ENCODE assay signal across 10 cellular contexts in genomic region chr1:184506501-184506900, GRCh38.
A peak's percentile ranks its signal among the peaks of the same experiment; 100 is the strongest.
DNase-seq lines count a peak whose midpoint lies in the region; ATAC-seq, FAIRE-seq and TF ChIP-seq lines count a peak whose summit lies in the region.
"Had no signal": no experiment of that assay in that cellular context is flagged by ENCODE, and none has a peak within 500 bp of the region (broad histone marks: within the 10 kb centered on the region; RNA-seq: fewer than 3 reads in every experiment).

No MANE protein-coding gene starts in this region.

- CTCF ChIA-PET in A549 (lab: Yijun Ruan, JAX), result no interaction called here

- intact Hi-C loops in psoas muscle (cut with DNase I), result no loop called here

- H3K4me1 ChIP-seq in A549, result peaks cover 18% of the 10 kb centered on the region
- H3K4me1 ChIP-seq in psoas muscle, result peaks cover 67% of the 10 kb centered on the region
- H3K4me1 ChIP-seq: BLaER1 had no signal

- no peak overlapping the region for H3K4me3 ChIP-seq in A549
- no peak overlapping the region for H3K4me3 ChIP-seq in psoas muscle
- H3K4me3 ChIP-seq: BLaER1 had no signal

- TF ChIP-seq CTCF in A549 (IDR thresholded peaks at IDR 0.05) (no peak), D721Med (IDR thresholded peaks at IDR 0.05; ENCODE audit: insufficient read depth, missing control alignments) (no peak), psoas muscle (IDR thresholded peaks at IDR 0.05) (no peak)

- no peak for TF ChIP-seq POLR2A in A549 (IDR thresholded peaks at IDR 0.05; ENCODE audit: low read length)

- no peak for TF ChIP-seq RAD21 in A549 (conservative IDR thresholded peaks at IDR 0.05 in 1 of 2, IDR thresholded peaks at IDR 0.05 in 1 of 2)

- no peak for TF ChIP-seq EP300 in A549 (IDR thresholded peaks at IDR 0.05)

- POLR2A ChIA-PET in A549 (lab: Yijun Ruan, JAX), result no interaction called here

- DNase-seq in A549 (ENCODE audit: low read depth in 1 of 2, low spot score in 1 of 2) (no peak), D721Med (ENCODE audit: insufficient read length, low spot score) (no peak), dermis microvascular lymphatic vessel endothelial cell (ENCODE audit: low read depth in 2 of 2) (peak; percentile 36 to 72), psoas muscle (no peak), HCEC 1CT (no peak), superior temporal gyrus (ENCODE audit: extremely low spot score) (no peak)
- DNase-seq: AML-193; CD8-positive, alpha-beta memory T cell; DMS 273 treated with DMSO at 0.1 percent for 48 hours had no signal

- WGBS in A549 (ENCODE audit: missing lambda C conversion rate), result 84% methylated on average over 3 of the region's 3 CpGs
- WGBS in psoas muscle, 3 donors, result 61 to 67% (median 62%) methylated on average over 3 of the region's 3 CpGs

- no peaks in the 10 kb centered on the region for H3K27me3 ChIP-seq in psoas muscle (ENCODE audit: insufficient read depth in 3 of 3, low read length in 2 of 3)
- H3K27me3 ChIP-seq: BLaER1 had no signal

- no peak overlapping the region for H3K4me2 ChIP-seq in A549
- H3K4me2 ChIP-seq: BLaER1 had no signal

- no peak overlapping the region for H3K27ac ChIP-seq in A549
- H3K27ac ChIP-seq in psoas muscle, result peak overlapping the region; percentile 88
- H3K27ac ChIP-seq: BLaER1 had no signal

- peak; percentile 39 for FAIRE-seq in A549 (lab: Jason Lieb, UNC)
- peak; percentile 29 for FAIRE-seq in D721Med (lab: Jason Lieb, UNC)

- ATAC-seq in A549 (no peak), psoas muscle (no peak)

- no peaks in the 10 kb centered on the region for H3K9me3 ChIP-seq in A549
- H3K9me3 ChIP-seq in psoas muscle, result no peaks in the 10 kb centered on the region
- H3K9me3 ChIP-seq: BLaER1 had no signal

- H3K36me3 ChIP-seq in psoas muscle (ENCODE audit: insufficient read depth in 1 of 2, low read depth in 1 of 2), result peaks cover 3 to 22% of the 10 kb centered on the region in 2 donors
- H3K36me3 ChIP-seq: BLaER1 had no signal

TF ChIP-seq in A549, 52 proteins besides CTCF, POLR2A, EP300 and RAD21:
- TF ChIP-seq HOXB5 (CRISPR knock-in tag; IDR thresholded peaks at IDR 0.05) (no peak), RNF2 (IDR thresholded peaks at IDR 0.05; ENCODE audit: borderline replicate concordance, low read depth) (no peak), BHLHE40 (IDR thresholded peaks at IDR 0.05; ENCODE audit: low read depth, low read length) (no peak), JUN (IDR thresholded peaks at IDR 0.05) (no peak), FOXS1 (CRISPR knock-in tag; IDR thresholded peaks at IDR 0.05) (no peak), HOXB13 (CRISPR knock-in tag; IDR thresholded peaks at IDR 0.05; ENCODE audit: low read depth) (no peak), CHD2 (IDR thresholded peaks at IDR 0.05; ENCODE audit: low read length, partially characterized antibody) (no peak), SREBF2 (IDR thresholded peaks at IDR 0.05) (no peak), HMGXB4 (CRISPR knock-in tag; IDR thresholded peaks at IDR 0.05; ENCODE audit: borderline replicate concordance) (no peak), ATOH8 (CRISPR knock-in tag; IDR thresholded peaks at IDR 0.05; ENCODE audit: low read depth) (no peak), ZNF302 (CRISPR knock-in tag; IDR thresholded peaks at IDR 0.05) (no peak)

Comparison
In these comparisons a context has a peak if more than half of its experiments do, and no peak if none do; other contexts are left out.
1. DNase-seq: peak in dermis microvascular lymphatic vessel endothelial cell (2 of 2); none in A549 (0 of 2), D721Med (single experiment), psoas muscle (0 of 2), HCEC 1CT (single experiment) and superior temporal gyrus (single experiment).